8 cellular contexts compared by ENCODE assay signal in the genomic region with DNA sequence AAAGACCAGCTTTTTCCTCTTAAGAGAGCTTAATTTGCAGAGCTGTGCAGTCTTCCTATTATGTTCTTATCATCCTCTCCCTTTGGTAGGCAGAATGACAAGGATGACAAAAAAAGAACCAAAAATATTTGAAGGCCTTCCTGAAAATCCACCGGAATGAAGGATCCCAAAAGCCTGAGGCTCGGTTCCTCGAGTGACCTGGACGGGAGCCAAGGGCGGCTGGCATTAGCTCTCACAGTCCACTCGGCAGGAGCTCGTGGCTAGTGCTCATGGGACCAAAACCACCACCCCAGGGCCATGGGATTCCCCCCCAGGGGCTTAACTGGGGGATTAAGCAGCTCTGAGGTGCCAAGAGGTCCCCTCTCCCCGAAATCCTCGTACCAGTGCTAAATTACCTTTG. TPM values are rescaled to one million over a fixed set of nuclear protein-coding genes. Genes with fewer than 3 reads are reported as not detected.
DNase-seq lines count a peak whose midpoint lies in the region; ATAC-seq and TF ChIP-seq lines count a peak whose summit lies in the region.

No MANE protein-coding gene starts in this region.

- no peak for DNase-seq in CD14-positive monocyte (ENCODE audit: low spot score)
- no peak for DNase-seq in GM23338 (ENCODE audit: low spot score)
- DNase-seq in SK-N-SH = no peak
- DNase-seq in foreskin fibroblast = peak in 1 of 2 donors; percentile 14
- DNase-seq in sigmoid colon = peak; percentile 73
- no peak for DNase-seq in dermis blood vessel endothelial cell
- no peak for DNase-seq in erythroblast (lab: John Stamatoyannopoulos, UW)
- DNase-seq in NCI-H2029 (lab: John Stamatoyannopoulos, UW) = no peak

- peak overlapping the region; percentile 100 for H2AFZ ChIP-seq in GM23338
- H2AFZ ChIP-seq in SK-N-SH (ENCODE audit: low read depth) = peak overlapping the region; percentile 90

- 7% methylated on average over 9 of the region's 9 CpGs for WGBS in SK-N-SH (ENCODE audit: low lambda C conversion rate)
- WGBS in sigmoid colon, 2 donors = 21 to 28% methylated on average over 9 of the region's 9 CpGs

- TF ChIP-seq POLR2A in sigmoid colon (IDR thresholded peaks at IDR 0.05) = no peak
- no peak for TF ChIP-seq POLR2A in erythroblast (IDR thresholded peaks at IDR 0.05; ENCODE audit: low read length)

- ATAC-seq in GM23338 = peak; percentile 3; the same call in 2 of the 3 replicates

- H3K79me2 ChIP-seq in GM23338 (replicated peaks; ENCODE audit: insufficient read depth) (no peaks in the 10 kb centered on the region), SK-N-SH (ENCODE audit: insufficient read depth) (no peaks in the 10 kb centered on the region)

- no peaks in the 10 kb centered on the region for H3K36me3 ChIP-seq in GM23338 (ENCODE audit: insufficient read depth)
- H3K36me3 ChIP-seq in SK-N-SH (replicated peaks in 1 of 2; ENCODE audit: control insufficient read depth in 1 of 2, insufficient read depth in 2 of 2, low read length in 1 of 2) = no peaks in the 10 kb centered on the region
- no peaks in the 10 kb centered on the region for H3K36me3 ChIP-seq in sigmoid colon

- H3F3A ChIP-seq in GM23338 (replicated peaks; ENCODE audit: low read depth) (peaks cover 6% of the 10 kb centered on the region; the same call in 1 of the 2 replicates), SK-N-SH (replicated peaks; ENCODE audit: insufficient read depth) (no peaks in the 10 kb centered on the region)

- H3K27ac Mint-ChIP-seq in CD14-positive monocyte = no peak overlapping the region
- H3K27ac Mint-ChIP-seq in GM23338 = no peak overlapping the region

- no peak for TF ChIP-seq RAD21 in SK-N-SH (IDR thresholded peaks at IDR 0.05; ENCODE audit: low read length)

- peaks cover 0 to 8% (median 0%) of the 10 kb centered on the region in 7 donors for H3K9me3 Mint-ChIP-seq in CD14-positive monocyte
- H3K9me3 Mint-ChIP-seq in GM23338 = no peaks in the 10 kb centered on the region

- POLR2A ChIA-PET in SK-N-SH (lab: Yijun Ruan, JAX) = no interaction called here

- H4K20me1 ChIP-seq in GM23338 (replicated peaks; ENCODE audit: insufficient read depth) = peaks cover 9% of the 10 kb centered on the region; the same call in 1 of the 2 replicates
- no peaks in the 10 kb centered on the region for H4K20me1 ChIP-seq in SK-N-SH (ENCODE audit: insufficient read depth)

- H3K9me2 ChIP-seq in GM23338 (ENCODE audit: insufficient read depth) (no peaks in the 10 kb centered on the region; the same call in 1 of the 2 replicates), SK-N-SH (no peaks in the 10 kb centered on the region)

- H3K9me3 ChIP-seq in SK-N-SH (no peaks in the 10 kb centered on the region), sigmoid colon (no peaks in the 10 kb centered on the region)

- H3K4me1 ChIP-seq in GM23338 (ENCODE audit: insufficient read depth) (peaks cover 27% of the 10 kb centered on the region), SK-N-SH (ENCODE audit: control insufficient read depth in 1 of 2, insufficient read depth in 2 of 2, low read depth in 1 of 2, low read length in 1 of 2) (peaks cover 0 to 20% of the 10 kb centered on the region in 2 experiments; a peak in 1 of 4 replicates), sigmoid colon (peaks cover 0 to 17% (median 13%) of the 10 kb centered on the region in 4 donors)

- H3K36me3 Mint-ChIP-seq in CD14-positive monocyte (no peaks in the 10 kb centered on the region), GM23338 (ENCODE audit: low read depth) (no peaks in the 10 kb centered on the region)

- intact Hi-C loops in CD14-positive monocyte (cut with micrococcal nuclease) (no loop called here), sigmoid colon (cut with DNase I) (no loop called here)

- H3K4me2 ChIP-seq in GM23338 (peak overlapping the region; percentile 95), SK-N-SH (peak overlapping the region; percentile 95)

- CTCF ChIA-PET in SK-N-SH (lab: Yijun Ruan, JAX) = interaction anchor here (0.6 to 5.7 kb wide), 27 partner anchors 9 to 186 kb away, joined by 3 to 60 read pairs (median 4); no protein-coding TSS in a partner anchor

- TF ChIP-seq EP300 in SK-N-SH (IDR thresholded peaks at IDR 0.05; ENCODE audit: borderline replicate concordance in 1 of 2, low read depth in 1 of 2, low read length in 1 of 2) = no peak
- TF ChIP-seq EP300 in sigmoid colon (IDR thresholded peaks at IDR 0.05) = no peak

- H3K4me3 Mint-ChIP-seq in CD14-positive monocyte = peak overlapping the region; percentile 84 to 88
- H3K4me3 Mint-ChIP-seq in GM23338 = peak overlapping the region; percentile 87

- no peak for TF ChIP-seq CTCF in CD14-positive monocyte (IDR thresholded peaks at IDR 0.05)
- no peak for TF ChIP-seq CTCF in GM23338 (conservative IDR thresholded peaks at IDR 0.05; ENCODE audit: low read depth in 2 of 2)
- TF ChIP-seq CTCF in SK-N-SH (IDR thresholded peaks at IDR 0.05) = no peak
- TF ChIP-seq CTCF in foreskin fibroblast (IDR thresholded peaks at IDR 0.05; ENCODE audit: low read depth, low read length) = no peak
- TF ChIP-seq CTCF in sigmoid colon (IDR thresholded peaks at IDR 0.05) = no peak

- H3K9ac ChIP-seq in SK-N-SH = no peak overlapping the region

- H3K27me3 ChIP-seq in GM23338 (ENCODE audit: insufficient read depth) (peaks cover 17% of the 10 kb centered on the region), SK-N-SH (ENCODE audit: insufficient read depth) (peaks cover 30% of the 10 kb centered on the region), sigmoid colon (no peaks in the 10 kb centered on the region)

- H3K4me1 Mint-ChIP-seq in CD14-positive monocyte (peaks cover 9% of the 10 kb centered on the region), GM23338 (peaks cover 19% of the 10 kb centered on the region; the same call in 2 of the 3 replicates)

- H3K4me3 ChIP-seq in GM23338 (peak overlapping the region; percentile 73), SK-N-SH (ENCODE audit: low read depth in 2 of 2, low read length in 1 of 2) (peak overlapping the region; percentile 60 to 93), foreskin fibroblast (ENCODE audit: low read depth in 1 of 2, low read length in 2 of 2) (peak overlapping the region; percentile 50 to 60), sigmoid colon (peak overlapping the region; percentile 39 to 73 (median 53))

- H3K27ac ChIP-seq in GM23338 (ENCODE audit: low read depth) = peak overlapping the region; percentile 78
- H3K27ac ChIP-seq in SK-N-SH (ENCODE audit: low read depth in 2 of 2, low read length in 1 of 2) = peak overlapping the region in 1 of 2 experiments; percentile 83; a peak in 2 of 4 replicates
- H3K27ac ChIP-seq in sigmoid colon = peak overlapping the region in 2 of 4 donors; percentile 31 to 42

- peaks cover 14 to 32% (median 16%) of the 10 kb centered on the region in 3 donors for H3K27me3 Mint-ChIP-seq in CD14-positive monocyte (ENCODE audit: low read depth in 3 of 3)
- H3K27me3 Mint-ChIP-seq in GM23338 (ENCODE audit: insufficient read depth, low read depth, poor library complexity) = peaks cover 4% of the 10 kb centered on the region

TF ChIP-seq in GM23338, 12 proteins besides CTCF, POLR2A, EP300 and RAD21 (continues in another document):
- TF ChIP-seq, protein P1, sequence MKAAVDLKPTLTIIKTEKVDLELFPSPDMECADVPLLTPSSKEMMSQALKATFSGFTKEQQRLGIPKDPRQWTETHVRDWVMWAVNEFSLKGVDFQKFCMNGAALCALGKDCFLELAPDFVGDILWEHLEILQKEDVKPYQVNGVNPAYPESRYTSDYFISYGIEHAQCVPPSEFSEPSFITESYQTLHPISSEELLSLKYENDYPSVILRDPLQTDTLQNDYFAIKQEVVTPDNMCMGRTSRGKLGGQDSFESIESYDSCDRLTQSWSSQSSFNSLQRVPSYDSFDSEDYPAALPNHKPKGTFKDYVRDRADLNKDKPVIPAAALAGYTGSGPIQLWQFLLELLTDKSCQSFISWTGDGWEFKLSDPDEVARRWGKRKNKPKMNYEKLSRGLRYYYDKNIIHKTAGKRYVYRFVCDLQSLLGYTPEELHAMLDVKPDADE (IDR thresholded peaks at IDR 0.05) = no peak
- TF ChIP-seq NANOG (IDR thresholded peaks at IDR 0.05; ENCODE audit: borderline replicate concordance) (no peak), POLR2AphosphoS5 (IDR thresholded peaks at IDR 0.05; ENCODE audit: low read depth) (no peak), CREB1 (CRISPR knock-in tag; IDR thresholded peaks at IDR 0.05; ENCODE audit: low read depth) (no peak), EZH2phosphoT487 (IDR thresholded peaks at IDR 0.05; ENCODE audit: unreplicated experiment) (no peak), EZH2 (IDR thresholded peaks at IDR 0.05; ENCODE audit: low read depth, unreplicated experiment) (no peak)

TF ChIP-seq in SK-N-SH, 30 proteins besides CTCF, POLR2A, EP300 and RAD21 (continues in another document):
- TF ChIP-seq GATA2 (CRISPR knock-in tag; IDR thresholded peaks at IDR 0.05) = no peak
- no peak for TF ChIP-seq NRF1 (IDR thresholded peaks at IDR 0.05; ENCODE audit: low read depth, low read length)
- TF ChIP-seq, protein P2, sequence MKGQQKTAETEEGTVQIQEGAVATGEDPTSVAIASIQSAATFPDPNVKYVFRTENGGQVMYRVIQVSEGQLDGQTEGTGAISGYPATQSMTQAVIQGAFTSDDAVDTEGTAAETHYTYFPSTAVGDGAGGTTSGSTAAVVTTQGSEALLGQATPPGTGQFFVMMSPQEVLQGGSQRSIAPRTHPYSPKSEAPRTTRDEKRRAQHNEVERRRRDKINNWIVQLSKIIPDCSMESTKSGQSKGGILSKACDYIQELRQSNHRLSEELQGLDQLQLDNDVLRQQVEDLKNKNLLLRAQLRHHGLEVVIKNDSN (IDR thresholded peaks at IDR 0.05; ENCODE audit: borderline replicate concordance, low read depth) = no peak

RNA-seq across cellular contexts. Expression of a gene that starts 0.6 kb away (rescaled TPM):
- under 1 TPM in 1 of 2 donors, not detected in 1; 0.10 TPM for polyA plus RNA-seq in CD14-positive monocyte
- total RNA-seq in GM23338 (2014; rRNA removed; shearing (Covaris generic)) = 16.9 and 19.8 TPM in 2 replicates
- 8.3 and 10.2 TPM in 2 replicates for polyA plus RNA-seq in GM23338 (2016; fragmentation: Nextera tagmentation; extraction: Ambion mirVana)
- polyA plus RNA-seq in SK-N-SH (2012; rRNA removed) = 0.06 and 0.13 TPM in 2 replicates
- polyA plus RNA-seq in SK-N-SH (2012; cell fraction: cytosol; rRNA removed) = 0.04 and 0.13 TPM in 2 replicates
- 0.05 and 0.20 TPM in 2 replicates for polyA plus RNA-seq in SK-N-SH (2012; cell fraction: nucleus; rRNA removed)
- total RNA-seq in sigmoid colon = 10 to 100 TPM in 2 of 4 donors, 1 to 10 TPM in 2; 7.1 to 11.7 (median 10.0) TPM
- polyA plus RNA-seq in sigmoid colon = 1 to 10 TPM; 1.2 to 2.1 (median 1.9) TPM
- total RNA-seq in dermis blood vessel endothelial cell = 2.6 and 6.6 TPM in 2 replicates
